Comparison of ENCODE assay signal across 1 cellular context in genomic region chr22:45246060-45246985, GRCh38.
TF ChIP-seq lines count a peak whose summit lies in the region.

No MANE protein-coding gene starts in this region.

TF ChIP-seq in GM12878, 131 proteins besides CTCF, POLR2A, EP300 and RAD21 (continued from another document):
- no peak for TF ChIP-seq BCLAF1 (IDR thresholded peaks at IDR 0.05)
- 0 out of 2 replicates have a peak, but pooled peaks have one; percentile 23 for TF ChIP-seq RELB (IDR thresholded peaks at IDR 0.05; ENCODE audit: low read depth)
- no peak for TF ChIP-seq YBX1 (IDR thresholded peaks at IDR 0.05)
- no peak for TF ChIP-seq PML (IDR thresholded peaks at IDR 0.05; ENCODE audit: low read length)
- no peak for TF ChIP-seq RAD51 (IDR thresholded peaks at IDR 0.05)
- TF ChIP-seq SMARCA5 (IDR thresholded peaks at IDR 0.05), result no peak
- TF ChIP-seq RBBP5 (conservative IDR thresholded peaks at IDR 0.05), result no peak
